ENCODE assay signal across 8 cellular contexts in the genomic region with DNA sequence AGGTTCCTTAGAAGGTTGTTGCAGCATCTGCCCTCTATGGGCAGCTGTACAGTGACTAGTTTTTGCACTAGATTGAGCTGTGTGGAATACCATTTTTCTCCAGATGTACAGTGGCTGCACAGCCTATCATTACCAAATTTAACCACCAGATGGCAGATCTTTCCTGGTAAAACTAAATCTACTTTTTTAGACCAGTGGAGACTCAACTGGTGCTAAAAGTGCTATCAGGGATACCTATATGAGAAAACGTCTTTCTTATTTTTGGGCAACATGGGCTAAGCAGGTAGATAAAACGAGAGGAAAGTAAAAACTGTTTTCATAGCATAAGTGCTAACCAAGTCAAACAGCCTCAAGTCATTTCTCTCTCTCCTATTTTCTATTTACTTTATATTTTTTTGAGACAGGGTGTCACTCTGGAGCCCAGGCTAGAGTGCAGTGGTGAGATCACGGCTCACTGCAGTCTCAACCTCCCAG. TPM values are rescaled to one million over a fixed set of nuclear protein-coding genes. Genes with fewer than 3 reads are reported as not detected.
A peak's percentile ranks its signal among the peaks of the same experiment; 100 is the strongest.
DNase-seq lines count a peak whose midpoint lies in the region; ATAC-seq, FAIRE-seq and TF ChIP-seq lines count a peak whose summit lies in the region.

No MANE protein-coding gene starts in this region.

- no peaks in the 10 kb centered on the region for H3K79me2 ChIP-seq in GM23338 (replicated peaks; ENCODE audit: insufficient read depth)
- H3K79me2 ChIP-seq in endothelial cell of umbilical vein (ENCODE audit: control insufficient read depth, insufficient read depth, low read length), result no peaks in the 10 kb centered on the region

- DNase-seq in NCI-H2029 treated with DMSO at 0.1 percent for 48 hours (lab: John Stamatoyannopoulos, UW) (peak; percentile 21), NCI-H2029 (lab: John Stamatoyannopoulos, UW) (no peak), GM23338 (ENCODE audit: low spot score) (peak; percentile 69), MG63 (peak; percentile 22), RWPE1 (ENCODE audit: low spot score) (peak; percentile 46), endothelial cell of umbilical vein (ENCODE audit: low read depth, low spot score) (peak; percentile 65), myocyte (ENCODE audit: low read depth) (peak; percentile 69)
- DNase-seq in central memory CD4-positive, alpha-beta T cell, result no peak

- TF ChIP-seq CTCF in GM23338 (conservative IDR thresholded peaks at IDR 0.05; ENCODE audit: low read depth in 2 of 2), result peak; percentile 54 to 82; a peak in 3 of 4 replicates
- peak; percentile 76 for TF ChIP-seq CTCF in RWPE1 (conservative IDR thresholded peaks at IDR 0.05; ENCODE audit: low read depth)
- TF ChIP-seq CTCF in endothelial cell of umbilical vein (IDR thresholded peaks at IDR 0.05; ENCODE audit: extremely low read depth in 1 of 2, insufficient read depth in 1 of 2, low read depth in 1 of 2, low read length in 2 of 2), result peak; percentile 45 to 51

- H3K36me3 Mint-ChIP-seq in GM23338 (ENCODE audit: low read depth), result no peaks in the 10 kb centered on the region

- no peak overlapping the region for H2AFZ ChIP-seq in GM23338
- H2AFZ ChIP-seq in endothelial cell of umbilical vein (ENCODE audit: low read depth, low read length), result no peak overlapping the region

- TF ChIP-seq POLR2A in endothelial cell of umbilical vein (IDR thresholded peaks at IDR 0.05; ENCODE audit: low read depth, low read length), result no peak

- dilution Hi-C loops in endothelial cell of umbilical vein (cut with MboI; ENCODE audit: extremely low pct_ligation_motif_present, low sequenced_read_pairs), result no loop called here

- H3K4me1 Mint-ChIP-seq in GM23338, result peaks cover 24% of the 10 kb centered on the region

- H3K4me1 ChIP-seq in GM23338 (ENCODE audit: insufficient read depth), result peaks cover 23% of the 10 kb centered on the region
- H3K4me1 ChIP-seq in endothelial cell of umbilical vein (ENCODE audit: control insufficient read depth, extremely low read depth, insufficient read depth, low read length), result no peaks in the 10 kb centered on the region

- no peak overlapping the region for H3K9ac ChIP-seq in endothelial cell of umbilical vein (replicated peaks; ENCODE audit: extremely low read depth, insufficient read depth, low read length)

- H3K4me2 ChIP-seq in GM23338 (no peak overlapping the region), endothelial cell of umbilical vein (ENCODE audit: insufficient read depth, low read length) (no peak overlapping the region)

- ATAC-seq in GM23338, result peak; percentile 83

- H3K9me3 ChIP-seq in MG63, result no peaks in the 10 kb centered on the region
- no peaks in the 10 kb centered on the region for H3K9me3 ChIP-seq in endothelial cell of umbilical vein (replicated peaks; ENCODE audit: control insufficient read depth, insufficient read depth, low read length)

- no peaks in the 10 kb centered on the region for H3K27me3 ChIP-seq in GM23338 (ENCODE audit: insufficient read depth)
- H3K27me3 ChIP-seq in MG63, result no peaks in the 10 kb centered on the region
- H3K27me3 ChIP-seq in endothelial cell of umbilical vein (ENCODE audit: control insufficient read depth in 2 of 2, insufficient read depth in 2 of 2, low read length in 2 of 2), result no peaks in the 10 kb centered on the region

- H3K27ac Mint-ChIP-seq in GM23338, result no peak overlapping the region

- H3K4me3 ChIP-seq in GM23338 (no peak overlapping the region), MG63 (no peak overlapping the region), endothelial cell of umbilical vein (replicated peaks in 1 of 3; ENCODE audit: insufficient read depth in 1 of 3, low read depth in 1 of 3, low read length in 3 of 3) (no peak overlapping the region)

- CTCF ChIA-PET in RWPE1 (lab: Yijun Ruan, JAX) (interaction anchor here (0.6 to 2.5 kb wide), 8 partner anchors 9 to 513 kb away, joined by 3 to 10 read pairs (median 3); no protein-coding TSS in a partner anchor), endothelial cell of umbilical vein (lab: Charles Lee) (interaction anchor here (0.6 to 5.8 kb wide), 15 partner anchors 9 to 486 kb away, joined by 3 to 145 read pairs (median 4); a partner anchor contains a TSS)

- no peaks in the 10 kb centered on the region for H4K20me1 ChIP-seq in GM23338 (replicated peaks; ENCODE audit: insufficient read depth)
- no peaks in the 10 kb centered on the region for H4K20me1 ChIP-seq in endothelial cell of umbilical vein (replicated peaks; ENCODE audit: control insufficient read depth, extremely low read depth, insufficient read depth, low read length)

- no peaks in the 10 kb centered on the region for H3K9me2 ChIP-seq in GM23338 (ENCODE audit: insufficient read depth)

- BruUV-seq in endothelial cell of umbilical vein (replicated peaks; lab: Mats Ljungman, UMichigan), result no TSS peak

- H3K4me3 Mint-ChIP-seq in GM23338, result no peak overlapping the region

- no peaks in the 10 kb centered on the region for H3K9me3 Mint-ChIP-seq in GM23338

- intact Hi-C loops in endothelial cell of umbilical vein (cut with micrococcal nuclease), result loop anchor here (1.0 to 5.0 kb wide), 3 partner anchors 212 to 479 kb away; no protein-coding TSS in a partner anchor

- FAIRE-seq in endothelial cell of umbilical vein (lab: Jason Lieb, UNC), result peak; percentile 80

- POLR2A ChIA-PET in RWPE1 (lab: Yijun Ruan, JAX; ENCODE audit: low non-redundant PET) (no interaction called here), endothelial cell of umbilical vein (lab: Charles Lee) (interaction anchor here (0.6 kb wide), 1 partner anchor 399 kb away, joined by 3 read pairs; no protein-coding TSS in a partner anchor)

- H3K9me1 ChIP-seq in endothelial cell of umbilical vein (replicated peaks; ENCODE audit: control insufficient read depth, extremely low read depth, insufficient read depth, low read length), result no peaks in the 10 kb centered on the region

- H3K27me3 Mint-ChIP-seq in GM23338 (ENCODE audit: insufficient read depth, low read depth, poor library complexity), result no peaks in the 10 kb centered on the region

- no peaks in the 10 kb centered on the region for H3F3A ChIP-seq in GM23338 (replicated peaks; ENCODE audit: low read depth)

- H3K27ac ChIP-seq in GM23338 (ENCODE audit: low read depth) (no peak overlapping the region), RWPE1 (no peak overlapping the region), endothelial cell of umbilical vein (ENCODE audit: insufficient read depth, low read depth, low read length) (no peak overlapping the region)

- no peaks in the 10 kb centered on the region for H3K36me3 ChIP-seq in GM23338 (ENCODE audit: insufficient read depth)
- H3K36me3 ChIP-seq in MG63, result no peaks in the 10 kb centered on the region
- no peaks in the 10 kb centered on the region for H3K36me3 ChIP-seq in endothelial cell of umbilical vein (ENCODE audit: control insufficient read depth in 2 of 2, extremely low read depth in 1 of 2, insufficient read depth in 2 of 2, low read length in 2 of 2)

TF ChIP-seq in endothelial cell of umbilical vein, 7 proteins besides CTCF, POLR2A, EP300 and RAD21:
- no peak for TF ChIP-seq GATA2 (IDR thresholded peaks at IDR 0.05; ENCODE audit: insufficient read depth, insufficient read length, low read depth, low read length)
- no peak for TF ChIP-seq MYC (IDR thresholded peaks at IDR 0.05; ENCODE audit: low read depth, low read length)
- TF ChIP-seq, protein P1, sequence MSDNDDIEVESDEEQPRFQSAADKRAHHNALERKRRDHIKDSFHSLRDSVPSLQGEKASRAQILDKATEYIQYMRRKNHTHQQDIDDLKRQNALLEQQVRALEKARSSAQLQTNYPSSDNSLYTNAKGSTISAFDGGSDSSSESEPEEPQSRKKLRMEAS (IDR thresholded peaks at IDR 0.05; ENCODE audit: insufficient read depth, insufficient read length), result no peak
- no peak for TF ChIP-seq JUN (IDR thresholded peaks at IDR 0.05; ENCODE audit: borderline replicate concordance, insufficient read depth, insufficient read length, low read depth)
- TF ChIP-seq POLR2AphosphoS5 (IDR thresholded peaks at IDR 0.05; ENCODE audit: insufficient read depth, low read depth, low read length), result no peak
- no peak for TF ChIP-seq FOS (IDR thresholded peaks at IDR 0.05; ENCODE audit: borderline replicate concordance, insufficient read depth, low read length)
- no peak for TF ChIP-seq EZH2 (IDR thresholded peaks at IDR 0.05; ENCODE audit: borderline replicate concordance, low read depth, low read length, severe bottlenecking)

RNA-seq across cellular contexts. Expression of a gene that starts 21.2 kb away (rescaled TPM):
- total RNA-seq in GM23338 (2014; rRNA removed; shearing (Covaris generic)), result 0.94 and 1.4 TPM in 2 replicates
- polyA plus RNA-seq in GM23338 (2016; fragmentation: Nextera tagmentation; extraction: Ambion mirVana) (0.24 and 0.50 TPM in 2 replicates), endothelial cell of umbilical vein (0.01 TPM in 1 of 2 replicates, not detected in the other)
- 0.10 TPM in 1 of 2 replicates, not detected in the other for total RNA-seq in MG63 (2014; rRNA removed; shearing (Covaris generic); ENCODE audit: low replicate concordance)
- total RNA-seq in endothelial cell of umbilical vein (not detected in 2 replicates), myocyte (0.13 and 0.26 TPM in 2 replicates)
- 0.08 TPM in 1 of 2 replicates, not detected in the other for polyA plus RNA-seq in endothelial cell of umbilical vein (2011; cell fraction: cytosol; rRNA removed)
- polyA plus RNA-seq in endothelial cell of umbilical vein (2011; cell fraction: nucleus; rRNA removed), result 0.07 and 0.09 TPM in 2 replicates
- 0.03 and 0.07 TPM in 2 replicates for polyA plus RNA-seq in endothelial cell of umbilical vein (2012)
- 0.10 and 0.11 TPM in 2 replicates for polyA minus RNA-seq in endothelial cell of umbilical vein
- polyA minus RNA-seq in endothelial cell of umbilical vein (2011; cell fraction: cytosol; rRNA and poly(A)+ RNA removed), result 3.3 TPM
- 0.05 and 0.14 TPM in 2 replicates for polyA minus RNA-seq in endothelial cell of umbilical vein (2011; cell fraction: nucleus; rRNA and poly(A)+ RNA removed)
- 0.01 TPM for polyA plus RNA-seq in myocyte (2012)

RNA-seq across cellular contexts. Expression of a gene that starts 55.1 kb away (rescaled TPM):
- total RNA-seq in GM23338 (2014; rRNA removed; shearing (Covaris generic)), result not detected in 2 replicates
- polyA plus RNA-seq in GM23338 (2016; fragmentation: Nextera tagmentation; extraction: Ambion mirVana) (0.40 and 1.1 TPM in 2 replicates), endothelial cell of umbilical vein (not detected in 2 replicates)
- total RNA-seq in MG63 (2014; rRNA removed; shearing (Covaris generic); ENCODE audit: low replicate concordance), result not detected in 2 replicates
- total RNA-seq in endothelial cell of umbilical vein (not detected in 2 replicates), myocyte (not detected in 2 replicates)
- polyA plus RNA-seq in endothelial cell of umbilical vein (2011; cell fraction: cytosol; rRNA removed), result not detected in 2 replicates
- polyA plus RNA-seq in endothelial cell of umbilical vein (2011; cell fraction: nucleus; rRNA removed), result not detected in 2 replicates
- polyA plus RNA-seq in endothelial cell of umbilical vein (2012), result not detected in 2 replicates
- not detected in 2 replicates for polyA minus RNA-seq in endothelial cell of umbilical vein
- not detected for polyA minus RNA-seq in endothelial cell of umbilical vein (2011; cell fraction: cytosol; rRNA and poly(A)+ RNA removed)
- not detected in 2 replicates for polyA minus RNA-seq in endothelial cell of umbilical vein (2011; cell fraction: nucleus; rRNA and poly(A)+ RNA removed)
- not detected for polyA plus RNA-seq in myocyte (2012)

Comparison
In these comparisons a context has a peak if more than half of its experiments do, and no peak if none do; other contexts are left out.
1. DNase-seq: peak in NCI-H2029 treated with DMSO at 0.1 percent for 48 hours (single experiment), GM23338 (single experiment), MG63 (single experiment), RWPE1 (single experiment), endothelial cell of umbilical vein (single experiment) and myocyte (single experiment); none in NCI-H2029 (single experiment) and central memory CD4-positive, alpha-beta T cell (single experiment).
2. Peak in every context shown above with its lines, with median percentiles within 50 percentile points of each other: CTCF ChIP-seq.